18 cellular contexts compared by ENCODE assay signal in the genomic region with DNA sequence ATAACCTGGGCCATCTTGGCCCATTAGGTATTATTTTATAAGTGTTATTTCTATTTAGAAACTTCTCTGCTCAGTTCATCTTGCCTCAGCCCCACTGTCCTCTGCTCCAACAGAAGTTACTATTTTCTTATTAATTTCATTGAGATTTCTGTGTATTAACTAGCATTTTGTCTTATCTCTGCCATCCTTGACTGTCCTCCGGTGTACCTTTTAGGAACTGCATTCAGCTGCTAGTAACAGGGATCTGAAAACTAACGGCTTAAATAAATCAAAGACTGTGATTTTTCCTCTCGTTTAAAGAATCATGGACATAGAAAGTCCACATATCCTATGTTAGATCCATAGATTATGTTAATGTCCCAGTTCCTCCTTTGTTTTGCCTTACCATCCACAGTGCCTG.
A peak's percentile ranks its signal among the peaks of the same experiment; 100 is the strongest.
DNase-seq lines count a peak whose midpoint lies in the region; ATAC-seq and TF ChIP-seq lines count a peak whose summit lies in the region.
"Had no signal": no experiment of that assay in that cellular context is flagged by ENCODE, and none has a peak within 500 bp of the region (broad histone marks: within the 10 kb centered on the region; RNA-seq: fewer than 3 reads in every experiment).

No MANE protein-coding gene starts in this region.

- no peaks in the 10 kb centered on the region for H3K27me3 ChIP-seq in SK-N-SH (ENCODE audit: insufficient read depth)

- no peaks in the 10 kb centered on the region for H3K79me2 ChIP-seq in SK-N-SH (ENCODE audit: insufficient read depth)

- peak; percentile 39; the same call in 1 of the 2 replicates for TF ChIP-seq RAD21 in SK-N-SH (IDR thresholded peaks at IDR 0.05; ENCODE audit: low read length)

- H3K27ac Mint-ChIP-seq in chondrocyte (ENCODE audit: unreplicated experiment): no peak overlapping the region
- no peak overlapping the region for H3K27ac Mint-ChIP-seq in nephron
- no peak overlapping the region for H3K27ac Mint-ChIP-seq in activated naive CD4-positive, alpha-beta T cell treated with anti-CD3 and anti-CD28 coated beads, Interleukin-2, amount 50 U/mL, for 72 hours
- H3K27ac Mint-ChIP-seq in activated CD4-positive, alpha-beta T cell treated with anti-CD3 and anti-CD28 coated beads, Interleukin-2, amount 10 ng/mL, durations not matched to agents 24 days and 14 days: no peak overlapping the region

- CTCF ChIA-PET in SK-N-SH (lab: Yijun Ruan, JAX): interaction anchor here (1.8 kb wide), 1 partner anchor 39 kb away, joined by 6 read pairs; no protein-coding TSS in a partner anchor

- no peak for TF ChIP-seq EP300 in SK-N-SH (IDR thresholded peaks at IDR 0.05; ENCODE audit: borderline replicate concordance in 1 of 2, low read depth in 1 of 2, low read length in 1 of 2)

- no peak overlapping the region for H2AFZ ChIP-seq in SK-N-SH (ENCODE audit: low read depth)
- H2AFZ ChIP-seq: GM23248 had no signal

- H3K4me3 Mint-ChIP-seq in chondrocyte (ENCODE audit: unreplicated experiment) (no peak overlapping the region), nephron (no peak overlapping the region)
- H3K4me3 Mint-ChIP-seq in activated CD4-positive, alpha-beta T cell treated with anti-CD3 and anti-CD28 coated beads, Interleukin-2, amount 10 ng/mL, durations not matched to agents 24 days and 14 days: no peak overlapping the region

- 9% methylated on average over 3 of the region's 3 CpGs for whole genome bisulfite sequencing in SK-N-SH (ENCODE audit: low lambda C conversion rate)

- H3K27me3 Mint-ChIP-seq in chondrocyte (ENCODE audit: low read depth) (peaks cover 11% of the 10 kb centered on the region), nephron (ENCODE audit: low read depth) (peaks cover 30% of the 10 kb centered on the region)
- H3K27me3 Mint-ChIP-seq in activated CD4-positive, alpha-beta T cell treated with anti-CD3 and anti-CD28 coated beads, Interleukin-2, amount 10 ng/mL, durations not matched to agents 24 days and 14 days: peaks cover 13% of the 10 kb centered on the region

- H3K4me3 ChIP-seq in SK-N-SH (ENCODE audit: low read depth in 2 of 2, low read length in 1 of 2): no peak overlapping the region
- H3K4me3 ChIP-seq: GM23248 had no signal

- peaks cover 4% of the 10 kb centered on the region for H3K9me3 Mint-ChIP-seq in chondrocyte (ENCODE audit: low read depth)
- H3K9me3 Mint-ChIP-seq in nephron: peaks cover 7% of the 10 kb centered on the region
- no peaks in the 10 kb centered on the region for H3K9me3 Mint-ChIP-seq in activated naive CD4-positive, alpha-beta T cell treated with anti-CD3 and anti-CD28 coated beads, Interleukin-2, amount 50 U/mL, for 72 hours
- no peaks in the 10 kb centered on the region for H3K9me3 Mint-ChIP-seq in activated CD4-positive, alpha-beta T cell treated with anti-CD3 and anti-CD28 coated beads, Interleukin-2, amount 10 ng/mL, durations not matched to agents 24 days and 14 days

- ATAC-seq in SK-N-SH treated with all-trans-retinoic acid at 6 μM for 48 hours: no peak
- ATAC-seq in activated naive CD4-positive, alpha-beta T cell treated with anti-CD3 and anti-CD28 coated beads, Interleukin-2, amount 50 U/mL, for 72 hours: no peak
- no peak for ATAC-seq in HG03439 (IDR thresholded peaks at IDR 0.05; ENCODE audit: unreplicated experiment)
- ATAC-seq: HepG2 had no signal

- H3K9ac ChIP-seq in SK-N-SH: no peak overlapping the region
- H3K9ac ChIP-seq: GM23248, KMS-11 had no signal

- no peaks in the 10 kb centered on the region for H3K9me2 ChIP-seq in SK-N-SH

- no peaks in the 10 kb centered on the region for H3F3A ChIP-seq in SK-N-SH (replicated peaks; ENCODE audit: insufficient read depth)

- DNase-seq in SK-N-SH (no peak), chondrocyte (ENCODE audit: low spot score) (no peak)
- DNase-seq in activated CD8-positive, alpha-beta memory T cell treated with anti-CD3 and anti-CD28 coated beads, Interleukin-2, amount 50 U/mL, for 48 hours: no peak
- no peak for DNase-seq in activated naive CD4-positive, alpha-beta T cell treated with anti-CD3 and anti-CD28 coated beads, Interleukin-2, amount 50 U/mL, for 72 hours (ENCODE audit: low spot score in 2 of 2)
- no peak for DNase-seq in activated CD4-positive, alpha-beta T cell treated with anti-CD3 and anti-CD28 coated beads, Interleukin-2, amount 10 ng/mL, durations not matched to agents 24 days and 14 days
- DNase-seq: GM23248, MM.1S, NCI-H1105 treated with DMSO at 0.1 percent for 48 hours, NCI-H187, NCI-H446 treated with DMSO at 0.1 percent for 48 hours, NCI-H748 treated with DMSO at 0.1 percent for 48 hours, SHP77 treated with DMSO at 0.1 percent for 48 hours had no signal

- peaks cover 0 to 7% of the 10 kb centered on the region in 2 experiments; a peak in 1 of 4 replicates for H3K4me1 ChIP-seq in SK-N-SH (ENCODE audit: control insufficient read depth in 1 of 2, insufficient read depth in 2 of 2, low read depth in 1 of 2, low read length in 1 of 2)

- H3K4me2 ChIP-seq in SK-N-SH: no peak overlapping the region
- H3K4me2 ChIP-seq: KMS-11 had no signal

- no peaks in the 10 kb centered on the region for H3K9me3 ChIP-seq in SK-N-SH

- H3K4me1 Mint-ChIP-seq in chondrocyte (ENCODE audit: low read depth) (no peaks in the 10 kb centered on the region), nephron (no peaks in the 10 kb centered on the region)
- H3K4me1 Mint-ChIP-seq in activated CD4-positive, alpha-beta T cell treated with anti-CD3 and anti-CD28 coated beads, Interleukin-2, amount 10 ng/mL, durations not matched to agents 24 days and 14 days: no peaks in the 10 kb centered on the region

- intact Hi-C loops in activated CD4-positive, alpha-beta T cell treated with anti-CD3 and anti-CD28 coated beads, Interleukin-2, amount 10 ng/mL, durations not matched to agents 24 days and 14 days (cut with micrococcal nuclease): no loop called here

- H3K36me3 ChIP-seq in SK-N-SH (replicated peaks in 1 of 2; ENCODE audit: control insufficient read depth in 1 of 2, insufficient read depth in 2 of 2, low read length in 1 of 2): no peaks in the 10 kb centered on the region

- TF ChIP-seq CTCF in SK-N-SH (IDR thresholded peaks at IDR 0.05) (no peak), chondrocyte (IDR thresholded peaks at IDR 0.05) (peak; percentile 11), nephron (IDR thresholded peaks at IDR 0.05; ENCODE audit: unreplicated experiment in 3 of 3) (peak; percentile 11 to 22 (median 13))

- H3K27ac ChIP-seq in SK-N-SH (ENCODE audit: low read depth in 2 of 2, low read length in 1 of 2): no peak overlapping the region
- H3K27ac ChIP-seq: C4-2B, GM23248, KMS-11 had no signal

- H4K20me1 ChIP-seq in SK-N-SH (ENCODE audit: insufficient read depth): no peaks in the 10 kb centered on the region

- no peaks in the 10 kb centered on the region for H3K36me3 Mint-ChIP-seq in chondrocyte (ENCODE audit: low read depth)
- no peaks in the 10 kb centered on the region for H3K36me3 Mint-ChIP-seq in nephron (ENCODE audit: low read depth)
- no peaks in the 10 kb centered on the region for H3K36me3 Mint-ChIP-seq in activated naive CD4-positive, alpha-beta T cell treated with anti-CD3 and anti-CD28 coated beads, Interleukin-2, amount 50 U/mL, for 72 hours
- H3K36me3 Mint-ChIP-seq in activated CD4-positive, alpha-beta T cell treated with anti-CD3 and anti-CD28 coated beads, Interleukin-2, amount 10 ng/mL, durations not matched to agents 24 days and 14 days (ENCODE audit: low read depth): no peaks in the 10 kb centered on the region

- POLR2A ChIA-PET in SK-N-SH (lab: Yijun Ruan, JAX): no interaction called here

TF ChIP-seq in SK-N-SH, 30 proteins besides CTCF, POLR2A, EP300 and RAD21 (continues in another document):
- no peak for TF ChIP-seq FOXJ3 (CRISPR knock-in tag; IDR thresholded peaks at IDR 0.05)
- TF ChIP-seq, protein P1, sequence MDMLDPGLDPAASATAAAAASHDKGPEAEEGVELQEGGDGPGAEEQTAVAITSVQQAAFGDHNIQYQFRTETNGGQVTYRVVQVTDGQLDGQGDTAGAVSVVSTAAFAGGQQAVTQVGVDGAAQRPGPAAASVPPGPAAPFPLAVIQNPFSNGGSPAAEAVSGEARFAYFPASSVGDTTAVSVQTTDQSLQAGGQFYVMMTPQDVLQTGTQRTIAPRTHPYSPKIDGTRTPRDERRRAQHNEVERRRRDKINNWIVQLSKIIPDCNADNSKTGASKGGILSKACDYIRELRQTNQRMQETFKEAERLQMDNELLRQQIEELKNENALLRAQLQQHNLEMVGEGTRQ (IDR thresholded peaks at IDR 0.05; ENCODE audit: borderline replicate concordance, low read depth, low read length): no peak
- TF ChIP-seq NRF1 (IDR thresholded peaks at IDR 0.05; ENCODE audit: low read depth, low read length): no peak
- no peak for TF ChIP-seq MEF2A (IDR thresholded peaks at IDR 0.05; ENCODE audit: borderline replicate concordance, low read depth)
- no peak for TF ChIP-seq RFX5 (IDR thresholded peaks at IDR 0.05; ENCODE audit: low read length)
- no peak for TF ChIP-seq ELF1 (IDR thresholded peaks at IDR 0.05)
- no peak for TF ChIP-seq RXRA (IDR thresholded peaks at IDR 0.05; ENCODE audit: borderline replicate concordance, low read depth)
- no peak for TF ChIP-seq EZH2phosphoT487 (IDR thresholded peaks at IDR 0.05; ENCODE audit: borderline replicate concordance, low read depth)
- TF ChIP-seq SMC3 (IDR thresholded peaks at IDR 0.05; ENCODE audit: low read depth, low read length): no peak
- no peak for TF ChIP-seq FOSL2 (IDR thresholded peaks at IDR 0.05; ENCODE audit: borderline replicate concordance, low read depth)

TF ChIP-seq in SK-N-SH treated with all-trans-retinoic acid at 6 μM for 48 hours, 23 proteins besides CTCF, POLR2A, EP300 and RAD21:
- no peak for TF ChIP-seq SNAI2 (CRISPR knock-in tag; IDR thresholded peaks at IDR 0.05)
